8 cellular contexts compared by ENCODE assay signal in the genomic region with DNA sequence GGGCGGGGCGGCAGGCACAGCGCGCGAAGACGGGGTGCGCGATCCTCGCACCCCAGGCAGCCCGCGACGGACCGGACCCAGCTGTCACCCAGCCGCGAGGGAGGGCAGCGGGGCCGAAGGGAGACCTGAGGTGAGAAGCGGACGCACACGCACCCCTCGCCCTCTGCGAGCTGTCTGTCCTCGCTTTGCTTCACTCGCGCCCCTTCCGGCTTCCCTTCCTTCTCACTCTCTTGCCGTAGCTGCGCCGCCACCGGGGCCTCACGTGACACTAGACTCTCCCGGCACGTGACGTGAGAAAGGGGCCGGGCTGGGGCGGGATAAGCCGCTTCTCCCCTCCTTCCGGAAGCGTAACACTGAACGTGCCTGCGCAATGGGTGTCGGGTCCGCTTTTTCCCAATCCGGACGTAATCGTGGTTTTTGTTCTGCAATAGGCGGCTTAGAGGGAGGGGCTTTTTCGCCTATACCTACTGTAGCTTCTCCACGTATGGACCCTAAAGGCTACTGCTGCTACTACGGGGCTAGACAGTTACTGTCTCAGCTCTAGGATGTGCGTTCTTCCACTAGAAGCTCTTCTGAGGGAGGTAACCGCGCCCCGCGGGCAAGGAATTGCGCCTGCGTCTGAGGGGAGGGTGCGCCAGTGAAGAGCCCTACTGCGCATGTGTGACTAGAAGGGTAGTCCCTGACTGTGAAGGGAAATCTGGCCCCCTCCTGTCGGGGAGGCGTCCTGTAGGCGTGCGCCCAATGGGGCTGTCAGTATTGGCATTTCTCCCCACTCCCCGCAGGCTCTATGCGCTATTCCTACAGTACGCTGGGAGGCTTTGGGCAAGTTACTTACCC. TPM values are rescaled to one million over a fixed set of nuclear protein-coding genes. Genes with fewer than 3 reads are reported as not detected.
A peak's percentile ranks its signal among the peaks of the same experiment; 100 is the strongest.
DNase-seq lines count a peak whose midpoint lies in the region; ATAC-seq, FAIRE-seq and TF ChIP-seq lines count a peak whose summit lies in the region.

A gene (minus strand): TSS at position 270 of the 837 bp plus-strand sequence. CDS start 434 bp downstream, outside the sequence.
A gene with protein sequence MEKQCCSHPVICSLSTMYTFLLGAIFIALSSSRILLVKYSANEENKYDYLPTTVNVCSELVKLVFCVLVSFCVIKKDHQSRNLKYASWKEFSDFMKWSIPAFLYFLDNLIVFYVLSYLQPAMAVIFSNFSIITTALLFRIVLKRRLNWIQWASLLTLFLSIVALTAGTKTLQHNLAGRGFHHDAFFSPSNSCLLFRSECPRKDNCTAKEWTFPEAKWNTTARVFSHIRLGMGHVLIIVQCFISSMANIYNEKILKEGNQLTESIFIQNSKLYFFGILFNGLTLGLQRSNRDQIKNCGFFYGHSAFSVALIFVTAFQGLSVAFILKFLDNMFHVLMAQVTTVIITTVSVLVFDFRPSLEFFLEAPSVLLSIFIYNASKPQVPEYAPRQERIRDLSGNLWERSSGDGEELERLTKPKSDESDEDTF (plus strand): TSS at position 353 of the 837 bp plus-strand sequence. CDS start 1,359 bp downstream, outside the sequence.

- 0 to 1% (median 1%) methylated on average over 55 to 66 of the region's 66 CpGs for WGBS in psoas muscle, 3 donors

- H3K9me3 ChIP-seq in right atrium auricular region: no peaks in the 10 kb centered on the region
- H3K9me3 ChIP-seq in psoas muscle: no peaks in the 10 kb centered on the region

- H3K27me3 ChIP-seq in right atrium auricular region (no peaks in the 10 kb centered on the region), psoas muscle (ENCODE audit: insufficient read depth in 3 of 3, low read length in 2 of 3) (no peaks in the 10 kb centered on the region)

- FAIRE-seq in urothelium cell line (lab: Jason Lieb, UNC): peak; percentile 96

- intact Hi-C loops in T-helper 2 cell treated with Interferon-gamma antibody and Interleukin-4, amounts not matched to agents 100 ng/mL and 5 ng/mL, for 36 hours (cut with micrococcal nuclease): loop anchor here (1.0 to 5.0 kb wide), 14 partner anchors 43 to 1495 kb away; a partner anchor contains a TSS
- intact Hi-C loops in psoas muscle (cut with DNase I): loop anchor here in 1 of 2 donors (10.0 kb wide), 1 partner anchor 423 kb away; no protein-coding TSS in a partner anchor

- TF ChIP-seq CTCF in right atrium auricular region (IDR thresholded peaks at IDR 0.05) (no peak), psoas muscle (IDR thresholded peaks at IDR 0.05) (no peak)

- no peaks in the 10 kb centered on the region for H3K36me3 ChIP-seq in right atrium auricular region
- peaks cover 0 to 27% of the 10 kb centered on the region in 2 donors for H3K36me3 ChIP-seq in psoas muscle (ENCODE audit: insufficient read depth in 1 of 2, low read depth in 1 of 2)

- ATAC-seq in GM18499 (IDR thresholded peaks at IDR 0.05; ENCODE audit: insufficient read depth, unreplicated experiment) (peak; percentile 64), HG02943 (IDR thresholded peaks at IDR 0.05; ENCODE audit: low read depth, unreplicated experiment) (peak; percentile 83), psoas muscle (peak; percentile 96 to 98 (median 98))

- peak; percentile 95 for DNase-seq in NCI-H187 treated with DMSO at 0.1 percent for 48 hours (lab: John Stamatoyannopoulos, UW)
- DNase-seq in anterior cingulate cortex (lab: John Stamatoyannopoulos, UW): peak; percentile 86 to 100 (median 98)
- peak; percentile 99 for DNase-seq in right atrium auricular region (ENCODE audit: low spot score)
- DNase-seq in psoas muscle: peak; percentile 99
- peak; percentile 98 for DNase-seq in urothelium cell line (ENCODE audit: low spot score)

- H3K4me1 ChIP-seq in right atrium auricular region (peaks cover 0 to 32% of the 10 kb centered on the region in 2 donors), psoas muscle (peaks cover 30% of the 10 kb centered on the region)

- H3K4me3 ChIP-seq in right atrium auricular region (peak within 1 kb of the TSS; percentile 59 to 78), psoas muscle (peak within 1 kb of the TSS; percentile 81)

- H3K27ac ChIP-seq in right atrium auricular region: peak within 1 kb of the TSS; percentile 96 to 97
- H3K27ac ChIP-seq in psoas muscle: peak within 1 kb of the TSS; percentile 94

RNA-seq across cellular contexts. Expression of the first gene that starts in this region (rescaled TPM):
- total RNA-seq in T-helper 2 cell treated with Interferon-gamma antibody and Interleukin-4, amounts not matched to agents 100 ng/mL and 5 ng/mL, for 36 hours: 64.1 and 69.2 TPM in 2 replicates
- total RNA-seq in right atrium auricular region (10 to 100 TPM; 28.7 to 57.5 TPM), psoas muscle (10 to 100 TPM; 27.9 to 38.7 (median 31.7) TPM)
- polyA plus RNA-seq in psoas muscle: 10 to 100 TPM; 27.5 to 75.0 (median 47.5) TPM

RNA-seq across cellular contexts. Expression of the second gene that starts in this region (rescaled TPM):
- total RNA-seq in T-helper 2 cell treated with Interferon-gamma antibody and Interleukin-4, amounts not matched to agents 100 ng/mL and 5 ng/mL, for 36 hours: 20.0 and 20.4 TPM in 2 replicates
- 10 to 100 TPM; 16.4 to 16.5 TPM for total RNA-seq in right atrium auricular region
- total RNA-seq in psoas muscle: 10 to 100 TPM in 2 of 4 donors, 1 to 10 TPM in 2; 9.3 to 12.6 (median 10.5) TPM
- polyA plus RNA-seq in psoas muscle: 10 to 100 TPM in 2 of 3 donors, 1 to 10 TPM in 1; 7.1 to 15.4 (median 13.0) TPM

Comparison
In these comparisons a context has a peak if more than half of its experiments do, and no peak if none do; other contexts are left out.
1. Peak in every context shown above with its lines: DNase-seq, ATAC-seq, H3K4me3 ChIP-seq and H3K27ac ChIP-seq.